Comparison of ENCODE assay signal across 20 cellular contexts in genomic region chr1:7384679-7385078, GRCh38.
A peak's percentile ranks its signal among the peaks of the same experiment; 100 is the strongest.
DNase-seq lines count a peak whose midpoint lies in the region; ATAC-seq and TF ChIP-seq lines count a peak whose summit lies in the region.
"Had no signal": no experiment of that assay in that cellular context is flagged by ENCODE, and none has a peak within 500 bp of the region (broad histone marks: within the 10 kb centered on the region; RNA-seq: fewer than 3 reads in every experiment).

No MANE protein-coding gene starts in this region.

- H3K4me1 ChIP-seq in left ventricle myocardium inferior (peaks cover 28% of the 10 kb centered on the region), right atrium auricular region (peaks cover 0 to 26% of the 10 kb centered on the region in 2 donors), endodermal cell (ENCODE audit: control insufficient read depth, insufficient read depth, low read length) (peaks cover 13% of the 10 kb centered on the region), sigmoid colon (peaks cover 0 to 35% (median 30%) of the 10 kb centered on the region in 4 donors)
- no peaks in the 10 kb centered on the region for H3K4me1 ChIP-seq in CD8-positive, alpha-beta memory T cell (ENCODE audit: insufficient read depth, low read length)
- H3K4me1 ChIP-seq: HAP-1, SJSA1 had no signal

- TF ChIP-seq CTCF in left ventricle myocardium inferior (IDR thresholded peaks at IDR 0.05; ENCODE audit: borderline replicate concordance) (no peak), right atrium auricular region (IDR thresholded peaks at IDR 0.05) (no peak), endodermal cell (conservative IDR thresholded peaks at IDR 0.05) (no peak), sigmoid colon (IDR thresholded peaks at IDR 0.05) (no peak)

- H3K36me3 ChIP-seq in left ventricle myocardium inferior (no peaks in the 10 kb centered on the region), right atrium auricular region (no peaks in the 10 kb centered on the region), endodermal cell (ENCODE audit: control insufficient read depth, insufficient read depth, low read length) (no peaks in the 10 kb centered on the region), sigmoid colon (no peaks in the 10 kb centered on the region)
- no peaks in the 10 kb centered on the region for H3K36me3 ChIP-seq in CD8-positive, alpha-beta memory T cell (ENCODE audit: insufficient read depth, low read length)
- H3K36me3 ChIP-seq: HAP-1, SJSA1 had no signal

- no peak for TF ChIP-seq EP300 in sigmoid colon (IDR thresholded peaks at IDR 0.05)

- in situ Hi-C loops in G401 (cut with HindIII; ENCODE audit: low sequenced_read_pairs), result no loop called here

- no peak overlapping the region for H3K4me3 ChIP-seq in left ventricle myocardium inferior
- H3K4me3 ChIP-seq in right atrium auricular region, result no peak overlapping the region
- H3K4me3 ChIP-seq in endodermal cell (ENCODE audit: low read length), result no peak overlapping the region
- no peak overlapping the region for H3K4me3 ChIP-seq in sigmoid colon
- no peak overlapping the region for H3K4me3 ChIP-seq in CD8-positive, alpha-beta memory T cell (ENCODE audit: low read length)
- H3K4me3 ChIP-seq: A549, HAP-1, SJSA1 had no signal

- H3K27ac ChIP-seq in left ventricle myocardium inferior (replicated peaks) (no peak overlapping the region), right atrium auricular region (no peak overlapping the region), endodermal cell (ENCODE audit: low read depth, low read length) (no peak overlapping the region), sigmoid colon (no peak overlapping the region)
- H3K27ac ChIP-seq in CD8-positive, alpha-beta memory T cell (ENCODE audit: low read depth, low read length), result no peak overlapping the region
- H3K27ac ChIP-seq: RWPE1, SJSA1 had no signal

- no peak for ATAC-seq in GM18907 (IDR thresholded peaks at IDR 0.05; ENCODE audit: unreplicated experiment)
- ATAC-seq: A549 had no signal

- no peak overlapping the region for H3K27ac Mint-ChIP-seq in endodermal cell
- H3K27ac Mint-ChIP-seq in CD8-positive, alpha-beta memory T cell, result no peak overlapping the region
- H3K27ac Mint-ChIP-seq: CD4-positive, alpha-beta memory T cell had no signal

- POLR2A ChIA-PET in CD8-positive, alpha-beta memory T cell (lab: Charles Lee), result no interaction called here

- H3K4me1 Mint-ChIP-seq in endodermal cell, result peaks cover 8% of the 10 kb centered on the region
- H3K4me1 Mint-ChIP-seq in CD8-positive, alpha-beta memory T cell, result no peaks in the 10 kb centered on the region
- H3K4me1 Mint-ChIP-seq: CD4-positive, alpha-beta memory T cell had no signal

- H3K9me3 ChIP-seq in left ventricle myocardium inferior (replicated peaks) (no peaks in the 10 kb centered on the region), right atrium auricular region (no peaks in the 10 kb centered on the region), endodermal cell (ENCODE audit: control insufficient read depth, low read length) (no peaks in the 10 kb centered on the region), sigmoid colon (no peaks in the 10 kb centered on the region)
- H3K9me3 ChIP-seq in CD8-positive, alpha-beta memory T cell (ENCODE audit: low read length), result no peaks in the 10 kb centered on the region
- H3K9me3 ChIP-seq: A549, HAP-1, SJSA1 had no signal

- H3K27me3 ChIP-seq in left ventricle myocardium inferior (ENCODE audit: low read depth) (no peaks in the 10 kb centered on the region), right atrium auricular region (no peaks in the 10 kb centered on the region), endodermal cell (ENCODE audit: control insufficient read depth, insufficient read depth, low read length, poor library complexity, severe bottlenecking) (no peaks in the 10 kb centered on the region), sigmoid colon (no peaks in the 10 kb centered on the region)
- no peaks in the 10 kb centered on the region for H3K27me3 ChIP-seq in CD8-positive, alpha-beta memory T cell (ENCODE audit: insufficient read depth, low read length, poor library complexity, severe bottlenecking)
- H3K27me3 ChIP-seq: SJSA1 had no signal

- H3K4me3 Mint-ChIP-seq in endodermal cell, result no peak overlapping the region
- no peak overlapping the region for H3K4me3 Mint-ChIP-seq in CD8-positive, alpha-beta memory T cell
- H3K4me3 Mint-ChIP-seq: CD4-positive, alpha-beta memory T cell had no signal

- DNase-seq in left ventricle myocardium inferior (peak; percentile 5), right atrium auricular region (ENCODE audit: low spot score) (no peak), endodermal cell (peak; percentile 29), sigmoid colon (peak; percentile 55), G401 (ENCODE audit: low spot score) (no peak), NCI-H2171 (lab: John Stamatoyannopoulos, UW) (no peak)
- DNase-seq in CD8-positive, alpha-beta memory T cell, result no peak
- DNase-seq: AML-193; CD4-positive, alpha-beta memory T cell; IMR-90; Kasumi-1; NCI-H1436 treated with DMSO at 0.1 percent for 48 hours; NCI-H2081 treated with DMSO at 0.1 percent for 48 hours; NCI-H2227 treated with DMSO at 0.1 percent for 48 hours; NCI-H524 treated with DMSO at 0.1 percent for 48 hours had no signal

- CTCF ChIA-PET in CD8-positive, alpha-beta memory T cell (lab: Charles Lee), result no interaction called here

- no peak for TF ChIP-seq POLR2A in sigmoid colon (IDR thresholded peaks at IDR 0.05)

- H3K36me3 Mint-ChIP-seq in endodermal cell (ENCODE audit: low read depth), result no peaks in the 10 kb centered on the region
- H3K36me3 Mint-ChIP-seq in CD8-positive, alpha-beta memory T cell, result no peaks in the 10 kb centered on the region
- H3K36me3 Mint-ChIP-seq: CD4-positive, alpha-beta memory T cell had no signal

- no peaks in the 10 kb centered on the region for H3K9me3 Mint-ChIP-seq in endodermal cell
- peaks cover 0 to 7% (median 6%) of the 10 kb centered on the region in 5 donors for H3K9me3 Mint-ChIP-seq in CD8-positive, alpha-beta memory T cell

- WGBS in endodermal cell (ENCODE audit: insufficient coverage in 1 of 2, insufficient read length in 1 of 2), 2 experiments, result 77 to 95% methylated on average over 6 to 7 of the region's 7 CpGs
- 76 to 78% methylated on average over 7 of the region's 7 CpGs for WGBS in sigmoid colon, 2 donors

- H3K27me3 Mint-ChIP-seq in endodermal cell (ENCODE audit: insufficient read depth), result peaks cover 1% of the 10 kb centered on the region
- H3K27me3 Mint-ChIP-seq in CD8-positive, alpha-beta memory T cell, result peaks cover 0 to 3% of the 10 kb centered on the region in 2 donors

- intact Hi-C loops in left ventricle myocardium inferior (cut with micrococcal nuclease) (no loop called here), sigmoid colon (cut with DNase I) (loop anchor here (5.0 kb wide), 1 partner anchor 88 kb away; no protein-coding TSS in a partner anchor)

- H3K9ac ChIP-seq in endodermal cell (ENCODE audit: extremely low read depth, low read length, poor library complexity, severe bottlenecking), result no peak overlapping the region

Comparison
In these comparisons a context has a peak if more than half of its experiments do, and no peak if none do; other contexts are left out.
1. DNase-seq: peak in left ventricle myocardium inferior (single experiment), endodermal cell (single experiment) and sigmoid colon (single experiment); none in right atrium auricular region (single experiment), G401 (single experiment), CD8-positive, alpha-beta memory T cell (0 of 5) and NCI-H2171 (single experiment).